Comparison of ENCODE assay signal across 11 cellular contexts in genomic region chr10:102603946-102604345, GRCh38. TPM values are rescaled to one million over a fixed set of nuclear protein-coding genes. Genes with fewer than 3 reads are reported as not detected.
DNase-seq lines count a peak whose midpoint lies in the region; ATAC-seq and TF ChIP-seq lines count a peak whose summit lies in the region.
"Had no signal": no experiment of that assay in that cellular context is flagged by ENCODE, and none has a peak within 500 bp of the region (broad histone marks: within the 10 kb centered on the region; RNA-seq: fewer than 3 reads in every experiment).

No MANE protein-coding gene starts in this region.

- DNase-seq in Right ventricle myocardium inferior (ENCODE audit: missing footprints) = no peak
- no peak for DNase-seq in cardiac septum (ENCODE audit: low spot score)
- no peak for DNase-seq in endothelial cell (ENCODE audit: low spot score)
- peak; percentile 68 for DNase-seq in mesenchymal stem cell
- DNase-seq in activated naive CD8-positive, alpha-beta T cell treated with anti-CD3 and anti-CD28 coated beads, Interleukin-2, amount 50 U/mL, for 24 hours = no peak
- DNase-seq in GM19240 (ENCODE audit: insufficient read length, low spot score) = no peak
- no peak for DNase-seq in T1000 (lab: John Stamatoyannopoulos, UW)
- DNase-seq in cerebellar nuclear complex (lab: John Stamatoyannopoulos, UW) = no peak
- DNase-seq: activated naive CD4-positive, alpha-beta T cell treated with anti-CD3 and anti-CD28 coated beads for 36 hours; midbrain; NCI-H2081 had no signal

- H3K23ac ChIP-seq in mesenchymal stem cell (ENCODE audit: low read length in 2 of 2) = peak overlapping the region in 1 of 2 experiments; percentile 2

- H4K8ac ChIP-seq in mesenchymal stem cell (ENCODE audit: low read length) = peak overlapping the region; percentile 88

- no peaks in the 10 kb centered on the region for H3K9me3 Mint-ChIP-seq in endothelial cell (ENCODE audit: unreplicated experiment)
- H3K9me3 Mint-ChIP-seq in activated naive CD8-positive, alpha-beta T cell treated with anti-CD3 and anti-CD28 coated beads, Interleukin-2, amount 50 U/mL, for 24 hours = no peaks in the 10 kb centered on the region
- H3K9me3 Mint-ChIP-seq: activated naive CD4-positive, alpha-beta T cell treated with anti-CD3 and anti-CD28 coated beads for 36 hours had no signal

- H3K4me2 ChIP-seq in mesenchymal stem cell (ENCODE audit: low read length, poor library complexity, severe bottlenecking) = no peak overlapping the region

- peak overlapping the region; percentile 83 to 96 for H3K4ac ChIP-seq in mesenchymal stem cell (ENCODE audit: low read depth in 1 of 2, low read length in 2 of 2)

- peak overlapping the region; percentile 83 for H3K9ac ChIP-seq in mesenchymal stem cell (ENCODE audit: low read length)

- peak overlapping the region; percentile 68 for H3K4me3 Mint-ChIP-seq in endothelial cell (ENCODE audit: unreplicated experiment)
- no peak overlapping the region for H3K4me3 Mint-ChIP-seq in activated naive CD8-positive, alpha-beta T cell treated with anti-CD3 and anti-CD28 coated beads, Interleukin-2, amount 50 U/mL, for 24 hours
- H3K4me3 Mint-ChIP-seq: activated naive CD4-positive, alpha-beta T cell treated with anti-CD3 and anti-CD28 coated beads for 36 hours had no signal

- H3K14ac ChIP-seq in mesenchymal stem cell (ENCODE audit: low read length in 2 of 2) = peak overlapping the region in 1 of 2 experiments; percentile 19

- peaks cover 49% of the 10 kb centered on the region for H3K4me1 Mint-ChIP-seq in endothelial cell (ENCODE audit: unreplicated experiment)
- peaks cover 13% of the 10 kb centered on the region for H3K4me1 Mint-ChIP-seq in activated naive CD8-positive, alpha-beta T cell treated with anti-CD3 and anti-CD28 coated beads, Interleukin-2, amount 50 U/mL, for 24 hours

- peak overlapping the region; percentile 33 for H2AK5ac ChIP-seq in mesenchymal stem cell (ENCODE audit: low read length, severe bottlenecking)

- no peaks in the 10 kb centered on the region for H3K27me3 ChIP-seq in mesenchymal stem cell (ENCODE audit: control insufficient read depth in 1 of 2, insufficient read depth in 1 of 2, low read length in 2 of 2)

- 64% methylated on average over 7 of the region's 7 CpGs for WGBS in mesenchymal stem cell

- H2BK120ac ChIP-seq in mesenchymal stem cell (ENCODE audit: low read depth, low read length) = peak overlapping the region; percentile 80

- H3K27ac ChIP-seq in mesenchymal stem cell (ENCODE audit: low read length, poor library complexity, severe bottlenecking) = peak overlapping the region; percentile 87

- no peak overlapping the region for H2AFZ ChIP-seq in mesenchymal stem cell (ENCODE audit: low read depth, low read length)

- H3K4me1 ChIP-seq in mesenchymal stem cell (ENCODE audit: control insufficient read depth, insufficient read depth, low read depth, low read length) = peaks cover 30% of the 10 kb centered on the region

- peak overlapping the region; percentile 90 for H2BK15ac ChIP-seq in mesenchymal stem cell (ENCODE audit: low read depth, poor library complexity, severe bottlenecking)

- ATAC-seq in Right ventricle myocardium inferior = peak; percentile 56
- no peak for ATAC-seq in activated naive CD8-positive, alpha-beta T cell treated with anti-CD3 and anti-CD28 coated beads, Interleukin-2, amount 50 U/mL, for 24 hours

- no peaks in the 10 kb centered on the region for H3K9me3 ChIP-seq in mesenchymal stem cell (ENCODE audit: control insufficient read depth, low read length)

- H4K91ac ChIP-seq in mesenchymal stem cell (ENCODE audit: low read length) = peak overlapping the region; percentile 95

- peak overlapping the region; percentile 71 for H2BK5ac ChIP-seq in mesenchymal stem cell (ENCODE audit: low read depth, low read length, poor library complexity, severe bottlenecking)

- H3K36me3 ChIP-seq in mesenchymal stem cell (ENCODE audit: control insufficient read depth in 1 of 2, insufficient read depth in 2 of 2, low read depth in 1 of 2, low read length in 2 of 2) = peaks cover 7 to 33% of the 10 kb centered on the region in 2 experiments

- H2BK12ac ChIP-seq in mesenchymal stem cell (ENCODE audit: low read length in 2 of 2) = peak overlapping the region; percentile 84 to 97

- peak overlapping the region; percentile 71 to 96 for H3K18ac ChIP-seq in mesenchymal stem cell (ENCODE audit: low read depth in 1 of 2, low read length in 2 of 2)

- peaks cover 16% of the 10 kb centered on the region for H3K27me3 Mint-ChIP-seq in endothelial cell (ENCODE audit: unreplicated experiment)
- no peaks in the 10 kb centered on the region for H3K27me3 Mint-ChIP-seq in activated naive CD8-positive, alpha-beta T cell treated with anti-CD3 and anti-CD28 coated beads, Interleukin-2, amount 50 U/mL, for 24 hours

- peak overlapping the region in 1 of 2 experiments; percentile 22 for H3K4me3 ChIP-seq in mesenchymal stem cell (ENCODE audit: insufficient read depth in 1 of 2, low read depth in 1 of 2, low read length in 2 of 2)

- TF ChIP-seq CTCF in endothelial cell (IDR thresholded peaks at IDR 0.05; ENCODE audit: unreplicated experiment) = no peak

- peaks cover 7% of the 10 kb centered on the region for H3K79me1 ChIP-seq in mesenchymal stem cell (replicated peaks; ENCODE audit: low read length, poor library complexity, severe bottlenecking)

- intact Hi-C loops in Right ventricle myocardium inferior (cut with DNase I) = no loop called here
- intact Hi-C loops in cardiac septum (cut with DNase I) = no loop called here

- peak overlapping the region; percentile 95 for H3K27ac Mint-ChIP-seq in endothelial cell (ENCODE audit: unreplicated experiment)
- H3K27ac Mint-ChIP-seq in activated naive CD8-positive, alpha-beta T cell treated with anti-CD3 and anti-CD28 coated beads, Interleukin-2, amount 50 U/mL, for 24 hours = no peak overlapping the region
- H3K27ac Mint-ChIP-seq: activated naive CD4-positive, alpha-beta T cell treated with anti-CD3 and anti-CD28 coated beads for 36 hours had no signal

- H3K36me3 Mint-ChIP-seq in endothelial cell (ENCODE audit: low read depth, unreplicated experiment) = peaks cover 19% of the 10 kb centered on the region
- peaks cover 2% of the 10 kb centered on the region for H3K36me3 Mint-ChIP-seq in activated naive CD8-positive, alpha-beta T cell treated with anti-CD3 and anti-CD28 coated beads, Interleukin-2, amount 50 U/mL, for 24 hours (ENCODE audit: low read depth)

RNA-seq across cellular contexts. Expression of gene TRIM8, which starts 40.3 kb away (rescaled TPM):
- 109 TPM for total RNA-seq in Right ventricle myocardium inferior
- total RNA-seq in cardiac septum = 99.6 TPM
- 219 TPM for total RNA-seq in endothelial cell (ENCODE audit: unreplicated experiment)
- polyA plus RNA-seq in mesenchymal stem cell (2013, experiment 1 of 2) = 113 TPM
- 115 TPM for polyA plus RNA-seq in mesenchymal stem cell (2013, experiment 2 of 2)
